1 cellular context compared by ENCODE assay signal in the genomic region with DNA sequence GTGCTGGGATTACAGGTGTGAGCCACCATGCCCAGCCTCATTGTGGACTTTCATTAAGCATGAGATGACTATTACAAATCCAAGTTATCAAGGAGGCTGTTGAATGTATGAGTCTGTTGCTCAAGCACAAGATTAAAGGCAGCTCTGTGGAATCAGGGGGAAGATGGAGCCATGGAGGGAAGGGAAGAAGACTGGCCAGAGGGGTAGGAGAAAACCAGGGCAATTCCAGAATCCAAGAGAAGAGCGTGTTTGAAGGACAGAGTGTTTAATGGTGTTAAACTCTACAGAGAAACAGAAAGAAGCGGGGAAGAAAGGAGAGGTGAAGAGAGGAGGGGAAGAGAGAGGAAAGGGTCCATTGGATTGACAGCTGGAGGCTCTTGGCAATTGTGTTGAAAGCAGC.
TF ChIP-seq lines count a peak whose summit lies in the region.

No MANE protein-coding gene starts in this region.

TF ChIP-seq in HepG2, 621 proteins besides CTCF, POLR2A, EP300 and RAD21 (continued from another document):
- TF ChIP-seq, protein P1, sequence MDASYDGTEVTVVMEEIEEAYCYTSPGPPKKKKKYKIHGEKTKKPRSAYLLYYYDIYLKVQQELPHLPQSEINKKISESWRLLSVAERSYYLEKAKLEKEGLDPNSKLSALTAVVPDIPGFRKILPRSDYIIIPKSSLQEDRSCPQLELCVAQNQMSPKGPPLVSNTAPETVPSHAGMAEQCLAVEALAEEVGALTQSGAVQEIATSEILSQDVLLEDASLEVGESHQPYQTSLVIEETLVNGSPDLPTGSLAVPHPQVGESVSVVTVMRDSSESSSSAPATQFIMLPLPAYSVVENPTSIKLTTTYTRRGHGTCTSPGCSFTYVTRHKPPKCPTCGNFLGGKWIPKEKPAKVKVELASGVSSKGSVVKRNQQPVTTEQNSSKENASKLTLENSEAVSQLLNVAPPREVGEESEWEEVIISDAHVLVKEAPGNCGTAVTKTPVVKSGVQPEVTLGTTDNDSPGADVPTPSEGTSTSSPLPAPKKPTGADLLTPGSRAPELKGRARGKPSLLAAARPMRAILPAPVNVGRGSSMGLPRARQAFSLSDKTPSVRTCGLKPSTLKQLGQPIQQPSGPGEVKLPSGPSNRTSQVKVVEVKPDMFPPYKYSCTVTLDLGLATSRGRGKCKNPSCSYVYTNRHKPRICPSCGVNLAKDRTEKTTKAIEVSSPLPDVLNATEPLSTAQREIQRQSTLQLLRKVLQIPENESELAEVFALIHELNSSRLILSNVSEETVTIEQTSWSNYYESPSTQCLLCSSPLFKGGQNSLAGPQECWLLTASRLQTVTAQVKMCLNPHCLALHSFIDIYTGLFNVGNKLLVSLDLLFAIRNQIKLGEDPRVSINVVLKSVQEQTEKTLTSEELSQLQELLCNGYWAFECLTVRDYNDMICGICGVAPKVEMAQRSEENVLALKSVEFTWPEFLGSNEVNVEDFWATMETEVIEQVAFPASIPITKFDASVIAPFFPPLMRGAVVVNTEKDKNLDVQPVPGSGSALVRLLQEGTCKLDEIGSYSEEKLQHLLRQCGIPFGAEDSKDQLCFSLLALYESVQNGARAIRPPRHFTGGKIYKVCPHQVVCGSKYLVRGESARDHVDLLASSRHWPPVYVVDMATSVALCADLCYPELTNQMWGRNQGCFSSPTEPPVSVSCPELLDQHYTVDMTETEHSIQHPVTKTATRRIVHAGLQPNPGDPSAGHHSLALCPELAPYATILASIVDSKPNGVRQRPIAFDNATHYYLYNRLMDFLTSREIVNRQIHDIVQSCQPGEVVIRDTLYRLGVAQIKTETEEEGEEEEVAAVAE (CRISPR knock-in tag; IDR thresholded peaks at IDR 0.05; ENCODE audit: borderline replicate concordance) = 0 out of 2 replicates have a peak, but pooled peaks have one; percentile 46
- TF ChIP-seq, protein P2, sequence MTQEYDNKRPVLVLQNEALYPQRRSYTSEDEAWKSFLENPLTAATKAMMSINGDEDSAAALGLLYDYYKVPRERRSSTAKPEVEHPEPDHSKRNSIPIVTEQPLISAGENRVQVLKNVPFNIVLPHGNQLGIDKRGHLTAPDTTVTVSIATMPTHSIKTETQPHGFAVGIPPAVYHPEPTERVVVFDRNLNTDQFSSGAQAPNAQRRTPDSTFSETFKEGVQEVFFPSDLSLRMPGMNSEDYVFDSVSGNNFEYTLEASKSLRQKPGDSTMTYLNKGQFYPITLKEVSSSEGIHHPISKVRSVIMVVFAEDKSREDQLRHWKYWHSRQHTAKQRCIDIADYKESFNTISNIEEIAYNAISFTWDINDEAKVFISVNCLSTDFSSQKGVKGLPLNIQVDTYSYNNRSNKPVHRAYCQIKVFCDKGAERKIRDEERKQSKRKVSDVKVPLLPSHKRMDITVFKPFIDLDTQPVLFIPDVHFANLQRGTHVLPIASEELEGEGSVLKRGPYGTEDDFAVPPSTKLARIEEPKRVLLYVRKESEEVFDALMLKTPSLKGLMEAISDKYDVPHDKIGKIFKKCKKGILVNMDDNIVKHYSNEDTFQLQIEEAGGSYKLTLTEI (CRISPR knock-in tag; conservative IDR thresholded peaks at IDR 0.05) = no peak
- no peak for TF ChIP-seq ZNF34 (CRISPR knock-in tag; IDR thresholded peaks at IDR 0.05; ENCODE audit: borderline replicate concordance)
- no peak for TF ChIP-seq MED8 (CRISPR knock-in tag; IDR thresholded peaks at IDR 0.05; ENCODE audit: insufficient replicate concordance)
- no peak for TF ChIP-seq MTA3 (CRISPR knock-in tag; IDR thresholded peaks at IDR 0.05)
- TF ChIP-seq RBM22 (optimal IDR thresholded peaks at IDR 0.05; ENCODE audit: low read length) = peak; percentile 80
- TF ChIP-seq, protein P3, sequence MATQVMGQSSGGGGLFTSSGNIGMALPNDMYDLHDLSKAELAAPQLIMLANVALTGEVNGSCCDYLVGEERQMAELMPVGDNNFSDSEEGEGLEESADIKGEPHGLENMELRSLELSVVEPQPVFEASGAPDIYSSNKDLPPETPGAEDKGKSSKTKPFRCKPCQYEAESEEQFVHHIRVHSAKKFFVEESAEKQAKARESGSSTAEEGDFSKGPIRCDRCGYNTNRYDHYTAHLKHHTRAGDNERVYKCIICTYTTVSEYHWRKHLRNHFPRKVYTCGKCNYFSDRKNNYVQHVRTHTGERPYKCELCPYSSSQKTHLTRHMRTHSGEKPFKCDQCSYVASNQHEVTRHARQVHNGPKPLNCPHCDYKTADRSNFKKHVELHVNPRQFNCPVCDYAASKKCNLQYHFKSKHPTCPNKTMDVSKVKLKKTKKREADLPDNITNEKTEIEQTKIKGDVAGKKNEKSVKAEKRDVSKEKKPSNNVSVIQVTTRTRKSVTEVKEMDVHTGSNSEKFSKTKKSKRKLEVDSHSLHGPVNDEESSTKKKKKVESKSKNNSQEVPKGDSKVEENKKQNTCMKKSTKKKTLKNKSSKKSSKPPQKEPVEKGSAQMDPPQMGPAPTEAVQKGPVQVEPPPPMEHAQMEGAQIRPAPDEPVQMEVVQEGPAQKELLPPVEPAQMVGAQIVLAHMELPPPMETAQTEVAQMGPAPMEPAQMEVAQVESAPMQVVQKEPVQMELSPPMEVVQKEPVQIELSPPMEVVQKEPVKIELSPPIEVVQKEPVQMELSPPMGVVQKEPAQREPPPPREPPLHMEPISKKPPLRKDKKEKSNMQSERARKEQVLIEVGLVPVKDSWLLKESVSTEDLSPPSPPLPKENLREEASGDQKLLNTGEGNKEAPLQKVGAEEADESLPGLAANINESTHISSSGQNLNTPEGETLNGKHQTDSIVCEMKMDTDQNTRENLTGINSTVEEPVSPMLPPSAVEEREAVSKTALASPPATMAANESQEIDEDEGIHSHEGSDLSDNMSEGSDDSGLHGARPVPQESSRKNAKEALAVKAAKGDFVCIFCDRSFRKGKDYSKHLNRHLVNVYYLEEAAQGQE (IDR thresholded peaks at IDR 0.05; ENCODE audit: borderline replicate concordance in 1 of 2, low read depth in 1 of 2, low read length in 2 of 2) = no peak
- TF ChIP-seq, protein P4, sequence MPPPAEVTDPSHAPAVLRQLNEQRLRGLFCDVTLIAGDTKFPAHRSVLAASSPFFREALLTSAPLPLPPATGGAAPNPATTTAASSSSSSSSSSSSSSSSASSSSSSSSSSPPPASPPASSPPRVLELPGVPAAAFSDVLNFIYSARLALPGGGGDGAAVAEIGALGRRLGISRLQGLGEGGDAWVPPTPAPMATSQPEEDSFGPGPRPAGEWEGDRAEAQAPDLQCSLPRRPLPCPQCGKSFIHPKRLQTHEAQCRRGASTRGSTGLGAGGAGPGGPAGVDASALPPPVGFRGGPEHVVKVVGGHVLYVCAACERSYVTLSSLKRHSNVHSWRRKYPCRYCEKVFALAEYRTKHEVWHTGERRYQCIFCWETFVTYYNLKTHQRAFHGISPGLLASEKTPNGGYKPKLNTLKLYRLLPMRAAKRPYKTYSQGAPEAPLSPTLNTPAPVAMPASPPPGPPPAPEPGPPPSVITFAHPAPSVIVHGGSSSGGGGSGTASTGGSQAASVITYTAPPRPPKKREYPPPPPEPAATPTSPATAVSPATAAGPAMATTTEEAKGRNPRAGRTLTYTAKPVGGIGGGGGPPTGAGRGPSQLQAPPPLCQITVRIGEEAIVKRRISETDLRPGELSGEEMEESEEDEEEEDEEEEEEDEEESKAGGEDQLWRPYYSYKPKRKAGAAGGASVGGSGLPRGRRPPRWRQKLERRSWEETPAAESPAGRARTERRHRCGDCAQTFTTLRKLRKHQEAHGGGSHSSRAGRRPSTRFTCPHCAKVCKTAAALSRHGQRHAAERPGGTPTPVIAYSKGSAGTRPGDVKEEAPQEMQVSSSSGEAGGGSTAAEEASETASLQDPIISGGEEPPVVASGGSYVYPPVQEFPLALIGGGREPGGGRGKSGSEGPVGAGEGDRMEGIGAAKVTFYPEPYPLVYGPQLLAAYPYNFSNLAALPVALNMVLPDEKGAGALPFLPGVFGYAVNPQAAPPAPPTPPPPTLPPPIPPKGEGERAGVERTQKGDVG (CRISPR knock-in tag; IDR thresholded peaks at IDR 0.05; ENCODE audit: borderline replicate concordance) = no peak
- TF ChIP-seq, protein P5, sequence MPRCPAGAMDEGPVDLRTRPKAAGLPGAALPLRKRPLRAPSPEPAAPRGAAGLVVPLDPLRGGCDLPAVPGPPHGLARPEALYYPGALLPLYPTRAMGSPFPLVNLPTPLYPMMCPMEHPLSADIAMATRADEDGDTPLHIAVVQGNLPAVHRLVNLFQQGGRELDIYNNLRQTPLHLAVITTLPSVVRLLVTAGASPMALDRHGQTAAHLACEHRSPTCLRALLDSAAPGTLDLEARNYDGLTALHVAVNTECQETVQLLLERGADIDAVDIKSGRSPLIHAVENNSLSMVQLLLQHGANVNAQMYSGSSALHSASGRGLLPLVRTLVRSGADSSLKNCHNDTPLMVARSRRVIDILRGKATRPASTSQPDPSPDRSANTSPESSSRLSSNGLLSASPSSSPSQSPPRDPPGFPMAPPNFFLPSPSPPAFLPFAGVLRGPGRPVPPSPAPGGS (CRISPR knock-in tag; IDR thresholded peaks at IDR 0.05) = 0 out of 2 replicates have a peak, but pooled peaks have one; percentile 16
- TF ChIP-seq FOXA3 (CRISPR knock-in tag; IDR thresholded peaks at IDR 0.05) = no peak
- TF ChIP-seq FOXC1 (CRISPR knock-in tag; IDR thresholded peaks at IDR 0.05; ENCODE audit: borderline replicate concordance) = 0 out of 2 replicates have a peak, but pooled peaks have one; percentile 2
